ENCODE assay signal across 17 cellular contexts in the genomic region with DNA sequence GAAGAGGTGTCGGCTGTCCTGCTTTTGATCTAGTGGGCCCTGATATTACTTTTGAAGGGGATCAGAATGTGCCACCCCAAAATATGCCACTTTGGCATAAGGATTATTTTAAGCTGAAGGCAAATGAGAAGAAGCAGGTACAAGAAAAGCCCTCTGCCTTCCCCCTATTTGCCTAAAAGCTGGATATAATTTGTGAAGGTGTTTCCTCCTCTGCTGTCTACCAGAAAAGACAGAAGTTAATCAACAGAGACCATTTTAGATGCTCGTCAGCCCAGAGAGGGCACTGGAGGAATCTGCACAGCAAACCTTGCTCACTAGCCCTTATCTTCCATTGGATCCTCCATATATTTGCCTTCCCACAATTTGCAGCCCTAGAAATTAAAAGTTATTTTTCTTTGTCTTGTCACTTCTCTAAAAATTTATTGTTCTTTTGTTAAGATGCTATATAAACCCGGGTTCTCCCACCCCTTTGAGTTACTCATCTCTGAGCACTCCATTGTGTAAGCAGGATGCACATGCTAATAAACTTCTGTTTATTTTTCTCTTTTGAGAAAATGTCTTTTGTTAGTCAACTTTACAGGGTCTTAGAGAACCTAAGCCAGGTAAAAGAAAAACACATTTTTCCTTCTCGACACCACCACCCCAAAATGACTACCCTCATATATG.
"Had no signal": no experiment of that assay in that cellular context is flagged by ENCODE, and none has a peak within 500 bp of the region (broad histone marks: within the 10 kb centered on the region; RNA-seq: fewer than 3 reads in every experiment).

No MANE protein-coding gene starts in this region.

- DNase-seq: activated CD4-positive, alpha-beta T cell treated with anti-CD3 and anti-CD28 coated beads for 1 hour; activated CD4-positive, alpha-beta T cell treated with anti-CD3 and anti-CD28 coated beads, Interleukin-2, amount 50 U/mL, for 4 hours; activated naive CD4-positive, alpha-beta T cell treated with Interleukin-2 at 50 U/mL for 16 hours; activated T-cell treated with anti-CD3 and anti-CD28 coated beads for 4 hours; aorta; cortex of kidney; effector CD8-positive, alpha-beta T cell; left lung; mammary epithelial cell; mucosa of descending colon; naive thymus-derived CD8-positive, alpha-beta T cell; stimulated activated CD4-positive, alpha-beta T cell treated with anti-CD3 and anti-CD28 coated beads, Interleukin-12 subunit alpha, Interleukin-12 subunit beta, amount 100 ng/mL, for 4 hours; stimulated activated CD4-positive, alpha-beta T cell treated with anti-CD3 and anti-CD28 coated beads, Interleukin-2, amount 100 ng/mL, for 24 hours; T1000; tibial artery had no signal

- H3K4me3 Mint-ChIP-seq: naive thymus-derived CD8-positive, alpha-beta T cell had no signal

- H3K9me3 ChIP-seq: gastroesophageal sphincter, left lung, mucosa of descending colon, tibial artery had no signal

- FAIRE-seq: keratinocyte had no signal

- ATAC-seq: gastroesophageal sphincter; left lung; mucosa of descending colon; naive thymus-derived CD8-positive, alpha-beta T cell had no signal

- H3K36me3 ChIP-seq: gastroesophageal sphincter, left lung, tibial artery had no signal

- H3K27me3 ChIP-seq: gastroesophageal sphincter, left lung, tibial artery had no signal

- H3K27ac ChIP-seq: gastroesophageal sphincter, left lung, tibial artery had no signal

- H3K4me3 ChIP-seq: gastroesophageal sphincter, left lung, mucosa of descending colon, tibial artery had no signal

- H3K27me3 Mint-ChIP-seq: naive thymus-derived CD8-positive, alpha-beta T cell had no signal
